Comparison of ENCODE assay signal across 23 cellular contexts in genomic region chr12:128098725-128099124, GRCh38.
"Had no signal": no experiment of that assay in that cellular context is flagged by ENCODE, and none has a peak within 500 bp of the region (broad histone marks: within the 10 kb centered on the region; RNA-seq: fewer than 3 reads in every experiment).

No MANE protein-coding gene starts in this region.

- H3K4me2 ChIP-seq: hepatocyte had no signal

- H3K27me3 ChIP-seq: brain microvascular endothelial cell, esophagus muscularis mucosa, hepatocyte, stomach, suprapubic skin, tibial nerve had no signal

- H2AFZ ChIP-seq: hepatocyte had no signal

- DNase-seq: activated CD4-positive, alpha-beta T cell treated with anti-CD3 and anti-CD28 coated beads for 48 hours; activated CD8-positive, alpha-beta memory T cell treated with anti-CD3 and anti-CD28 coated beads, Interleukin-2, amount 10 ng/mL, durations not matched to agents 7 days and 5 days; activated CD8-positive, alpha-beta T cell treated with anti-CD3 and anti-CD28 coated beads for 36 hours; activated gamma-delta T cell; aorta; brain microvascular endothelial cell; caudate nucleus; effector memory CD4-positive, alpha-beta T cell; glutamatergic neuron; immature natural killer cell; naive B cell; nucleus accumbens; stimulated activated CD4-positive, alpha-beta T cell treated with anti-CD3 and anti-CD28 coated beads, Interleukin-1b, Interleukin-23, amount 100 ng/mL, for 48 hours; stomach had no signal

- H3K4me3 ChIP-seq: esophagus muscularis mucosa, hepatocyte, stomach, suprapubic skin, tibial nerve had no signal

- H3K27ac Mint-ChIP-seq: activated CD8-positive, alpha-beta memory T cell treated with anti-CD3 and anti-CD28 coated beads, Interleukin-2, amount 10 ng/mL, durations not matched to agents 7 days and 5 days; activated CD8-positive, alpha-beta T cell treated with anti-CD3 and anti-CD28 coated beads for 36 hours; activated naive CD4-positive, alpha-beta T cell treated with anti-CD3 and anti-CD28 coated beads, Interleukin-2, amount 50 U/mL, for 24 hours; activated T-helper 1 cell treated with anti-CD3 and anti-CD28 coated beads, Interleukin-12 subunit alpha, Interleukin-12 subunit beta, Interleukin-2, Interleukin-4 antibody, amounts not matched to agents 30 ng/mL and 10 ng/mL and 1 ng/mL, durations not matched to agents 14 hours and 24 hours and 36 hours; dendritic cell treated with granulocyte-macrophage colony-stimulating factor and Interleukin-4, amounts not matched to agents 40 ng/mL and 50 ng/mL, for 4 days; immature natural killer cell; memory B cell; stimulated activated effector memory CD8-positive, alpha-beta T cell treated with anti-CD3 and anti-CD28 coated beads, Interleukin-12 subunit alpha, Interleukin-12 subunit beta, amount 100 ng/mL, for 72 hours had no signal

- H3K79me2 ChIP-seq: hepatocyte had no signal

- H3K27me3 Mint-ChIP-seq: activated CD8-positive, alpha-beta memory T cell treated with anti-CD3 and anti-CD28 coated beads, Interleukin-2, amount 10 ng/mL, durations not matched to agents 7 days and 5 days; activated CD8-positive, alpha-beta T cell treated with anti-CD3 and anti-CD28 coated beads for 36 hours; activated naive CD4-positive, alpha-beta T cell treated with anti-CD3 and anti-CD28 coated beads, Interleukin-2, amount 50 U/mL, for 24 hours; dendritic cell treated with granulocyte-macrophage colony-stimulating factor and Interleukin-4, amounts not matched to agents 40 ng/mL and 50 ng/mL, for 4 days; memory B cell; naive B cell had no signal

- H3K36me3 ChIP-seq: brain microvascular endothelial cell, esophagus muscularis mucosa, stomach, suprapubic skin, tibial nerve had no signal

- H3K9me3 Mint-ChIP-seq: activated CD8-positive, alpha-beta T cell treated with anti-CD3 and anti-CD28 coated beads for 36 hours; dendritic cell treated with granulocyte-macrophage colony-stimulating factor and Interleukin-4, amounts not matched to agents 40 ng/mL and 50 ng/mL, for 4 days; immature natural killer cell had no signal

- H3K9me3 ChIP-seq: suprapubic skin had no signal

- H3K4me1 ChIP-seq: esophagus muscularis mucosa, stomach, suprapubic skin, tibial nerve had no signal

- H3K4me1 Mint-ChIP-seq: activated CD8-positive, alpha-beta memory T cell treated with anti-CD3 and anti-CD28 coated beads, Interleukin-2, amount 10 ng/mL, durations not matched to agents 7 days and 5 days; activated naive CD4-positive, alpha-beta T cell treated with anti-CD3 and anti-CD28 coated beads, Interleukin-2, amount 50 U/mL, for 24 hours; immature natural killer cell; memory B cell; naive B cell; stimulated activated effector memory CD8-positive, alpha-beta T cell treated with anti-CD3 and anti-CD28 coated beads, Interleukin-12 subunit alpha, Interleukin-12 subunit beta, amount 100 ng/mL, for 72 hours had no signal

- ATAC-seq: activated CD8-positive, alpha-beta memory T cell treated with anti-CD3 and anti-CD28 coated beads, Interleukin-2, amount 10 ng/mL, durations not matched to agents 7 days and 5 days; activated CD8-positive, alpha-beta T cell treated with anti-CD3 and anti-CD28 coated beads for 36 hours; stimulated activated effector memory CD8-positive, alpha-beta T cell treated with anti-CD3 and anti-CD28 coated beads, Interleukin-12 subunit alpha, Interleukin-12 subunit beta, amount 100 ng/mL, for 72 hours had no signal

- H3K36me3 Mint-ChIP-seq: activated CD8-positive, alpha-beta memory T cell treated with anti-CD3 and anti-CD28 coated beads, Interleukin-2, amount 10 ng/mL, durations not matched to agents 7 days and 5 days; activated naive CD4-positive, alpha-beta T cell treated with anti-CD3 and anti-CD28 coated beads, Interleukin-2, amount 50 U/mL, for 24 hours; immature natural killer cell; memory B cell; naive B cell; stimulated activated effector memory CD8-positive, alpha-beta T cell treated with anti-CD3 and anti-CD28 coated beads, Interleukin-12 subunit alpha, Interleukin-12 subunit beta, amount 100 ng/mL, for 72 hours had no signal

- H3K4me3 Mint-ChIP-seq: activated CD8-positive, alpha-beta memory T cell treated with anti-CD3 and anti-CD28 coated beads, Interleukin-2, amount 10 ng/mL, durations not matched to agents 7 days and 5 days; activated CD8-positive, alpha-beta T cell treated with anti-CD3 and anti-CD28 coated beads for 36 hours; activated naive CD4-positive, alpha-beta T cell treated with anti-CD3 and anti-CD28 coated beads, Interleukin-2, amount 50 U/mL, for 24 hours; activated T-helper 1 cell treated with anti-CD3 and anti-CD28 coated beads, Interleukin-12 subunit alpha, Interleukin-12 subunit beta, Interleukin-2, Interleukin-4 antibody, amounts not matched to agents 30 ng/mL and 10 ng/mL and 1 ng/mL, durations not matched to agents 14 hours and 24 hours and 36 hours; dendritic cell treated with granulocyte-macrophage colony-stimulating factor and Interleukin-4, amounts not matched to agents 40 ng/mL and 50 ng/mL, for 4 days; immature natural killer cell; memory B cell; naive B cell; stimulated activated effector memory CD8-positive, alpha-beta T cell treated with anti-CD3 and anti-CD28 coated beads, Interleukin-12 subunit alpha, Interleukin-12 subunit beta, amount 100 ng/mL, for 72 hours had no signal

- H3K27ac ChIP-seq: brain microvascular endothelial cell, esophagus muscularis mucosa, hepatocyte, stomach, suprapubic skin, tibial nerve had no signal
